8 cellular contexts compared by ENCODE assay signal in genomic region chr2:20448246-20449046, GRCh38. TPM values are rescaled to one million over a fixed set of nuclear protein-coding genes. Genes with fewer than 3 reads are reported as not detected.
DNase-seq lines count a peak whose midpoint lies in the region; ATAC-seq and TF ChIP-seq lines count a peak whose summit lies in the region.

No MANE protein-coding gene starts in this region.

- no peaks in the 10 kb centered on the region for H3K9me3 Mint-ChIP-seq in MCF 10A (ENCODE audit: unreplicated experiment)

- peaks cover 11% of the 10 kb centered on the region for H3K36me3 Mint-ChIP-seq in MCF 10A (ENCODE audit: insufficient read depth, unreplicated experiment)

- H3K4me1 Mint-ChIP-seq in MCF 10A (ENCODE audit: insufficient read depth, unreplicated experiment) = no peaks in the 10 kb centered on the region

- peaks cover 22% of the 10 kb centered on the region for H3K36me3 ChIP-seq in left ventricle myocardium inferior
- peaks cover 0 to 3% (median under 1%) of the 10 kb centered on the region in 4 donors for H3K36me3 ChIP-seq in liver (ENCODE audit: control insufficient read depth in 4 of 4, insufficient read depth in 3 of 4, low read depth in 1 of 4, low read length in 3 of 4)

- peak overlapping the region; percentile 71 for H3K4me3 Mint-ChIP-seq in MCF 10A (ENCODE audit: unreplicated experiment)

- H3K27me3 ChIP-seq in left ventricle myocardium inferior (ENCODE audit: low read depth) (no peaks in the 10 kb centered on the region), liver (ENCODE audit: control insufficient read depth in 4 of 4, insufficient read depth in 4 of 4, low read length in 3 of 4) (no peaks in the 10 kb centered on the region)

- ATAC-seq in GM21390 (IDR thresholded peaks at IDR 0.05; ENCODE audit: unreplicated experiment) (no peak), GM21786 (IDR thresholded peaks at IDR 0.05; ENCODE audit: unreplicated experiment) (no peak), GM18498 (IDR thresholded peaks at IDR 0.05; ENCODE audit: unreplicated experiment) (no peak)

- POLR2A ChIA-PET in MCF 10A (lab: Yijun Ruan, JAX) = interaction anchor here (2.0 kb wide), 1 partner anchor 156 kb away, joined by 7 read pairs; no protein-coding TSS in a partner anchor

- peak overlapping the region; percentile 91 to 92 for H3K9ac ChIP-seq in liver (ENCODE audit: low read depth in 1 of 2, low read length in 2 of 2)

- H3K4me3 ChIP-seq in left ventricle myocardium inferior (peak overlapping the region; percentile 90), liver (ENCODE audit: low read depth in 1 of 3, low read length in 3 of 3) (peak overlapping the region; percentile 83 to 95 (median 88))

- H3K9me3 ChIP-seq in left ventricle myocardium inferior (replicated peaks) (no peaks in the 10 kb centered on the region), liver (ENCODE audit: control insufficient read depth in 4 of 4, low read length in 3 of 4) (no peaks in the 10 kb centered on the region)

- no peak for TF ChIP-seq CTCF in left ventricle myocardium inferior (IDR thresholded peaks at IDR 0.05; ENCODE audit: borderline replicate concordance)
- TF ChIP-seq CTCF in MCF 10A (IDR thresholded peaks at IDR 0.05; ENCODE audit: unreplicated experiment) = no peak
- TF ChIP-seq CTCF in liver (IDR thresholded peaks at IDR 0.05; ENCODE audit: low read depth, low read length, missing input control) = no peak

- TF ChIP-seq RAD21 in liver (IDR thresholded peaks at IDR 0.05) = peak in 1 of 2 donors; percentile 5

- H3K4me1 ChIP-seq in left ventricle myocardium inferior (peaks cover 88% of the 10 kb centered on the region), liver (ENCODE audit: control insufficient read depth in 4 of 4, insufficient read depth in 4 of 4, low read length in 3 of 4) (peaks cover 5 to 21% (median 13%) of the 10 kb centered on the region in 4 donors)

- peak overlapping the region; percentile 99 for H3K27ac ChIP-seq in left ventricle myocardium inferior (replicated peaks)
- H3K27ac ChIP-seq in liver (ENCODE audit: low read depth in 1 of 2, low read length in 2 of 2) = peak overlapping the region; percentile 90 to 98

- DNase-seq in left ventricle myocardium inferior = no peak
- no peak for DNase-seq in cardiac septum (ENCODE audit: low spot score)
- no peak for DNase-seq in MCF 10A (ENCODE audit: unreplicated experiment)
- DNase-seq in superior temporal gyrus (ENCODE audit: extremely low spot score) = peak; percentile 78

- no peaks in the 10 kb centered on the region for H3K27me3 Mint-ChIP-seq in MCF 10A (ENCODE audit: insufficient read depth, unreplicated experiment)

- H3K27ac Mint-ChIP-seq in MCF 10A (ENCODE audit: low read depth, unreplicated experiment) = no peak overlapping the region

- intact Hi-C loops in left ventricle myocardium inferior (cut with micrococcal nuclease) (no loop called here), cardiac septum (cut with DNase I) (no loop called here), MCF 10A (cut with micrococcal nuclease) (loop anchor here (10.0 kb wide), 1 partner anchor 516 kb away; no protein-coding TSS in a partner anchor)

- TSS peak; percentile 62 for BruUV-seq in MCF 10A (replicated peaks; lab: Mats Ljungman, UMichigan)

- WGBS in liver = 13% methylated on average over 27 of the region's 27 CpGs

- CTCF ChIA-PET in MCF 10A (lab: Yijun Ruan, JAX) = interaction anchor here (0.7 to 7.6 kb wide), 7 partner anchors 45 to 1049 kb away, joined by 3 to 78 read pairs (median 3); no protein-coding TSS in a partner anchor

TF ChIP-seq in liver, 16 proteins besides CTCF, POLR2A, EP300 and RAD21:
- TF ChIP-seq ATF3 (IDR thresholded peaks at IDR 0.05) (peak; percentile 2), JUND (IDR thresholded peaks at IDR 0.05) (peak in 1 of 2 donors; percentile 3), TAF1 (conservative IDR thresholded peaks at IDR 0.05) (no peak), GABPA (IDR thresholded peaks at IDR 0.05 in 1 of 2, conservative IDR thresholded peaks at IDR 0.05 in 1 of 2) (no peak)

RNA-seq across cellular contexts. Expression of gene RHOB, which starts 1.6 kb away (rescaled TPM):
- total RNA-seq in left ventricle myocardium inferior (193 TPM), cardiac septum (98.4 TPM), MCF 10A (2022) (28.1 and 45.7 TPM in 2 replicates), liver (100 to 1,000 TPM in 1 of 2 donors, 10 to 100 TPM in 1; 82.6 to 634 TPM)
- polyA plus RNA-seq in liver = 100 to 1,000 TPM; 114 to 207 TPM
